In genomic region chr6:156068870-156069269, GRCh38 we compare ENCODE assay signal across 18 cellular contexts.
A peak's percentile ranks its signal among the peaks of the same experiment; 100 is the strongest.
DNase-seq lines count a peak whose midpoint lies in the region; ATAC-seq and TF ChIP-seq lines count a peak whose summit lies in the region.
"Had no signal": no experiment of that assay in that cellular context is flagged by ENCODE, and none has a peak within 500 bp of the region (broad histone marks: within the 10 kb centered on the region; RNA-seq: fewer than 3 reads in every experiment).

No MANE protein-coding gene starts in this region.

- H4K20me1 ChIP-seq in OCI-LY7 (ENCODE audit: insufficient read depth, low read length), result no peaks in the 10 kb centered on the region
- H4K20me1 ChIP-seq: BLaER1 treated with 17β-estradiol and CSF1 and Interleukin-3, amounts not matched to agents 10 nM and 100 nM had no signal

- H3K36me3 Mint-ChIP-seq in activated T-cell treated with anti-CD3 and anti-CD28 coated beads, Interleukin-2, amount 50 U/mL, for 72 hours (ENCODE audit: insufficient read depth in 2 of 2), result no peaks in the 10 kb centered on the region
- H3K36me3 Mint-ChIP-seq: naive thymus-derived CD8-positive, alpha-beta T cell had no signal

- H3K4me3 Mint-ChIP-seq in activated T-cell treated with anti-CD3 and anti-CD28 coated beads, Interleukin-2, amount 50 U/mL, for 72 hours, result no peak overlapping the region
- H3K4me3 Mint-ChIP-seq: activated CD8-positive, alpha-beta T cell treated with anti-CD3 and anti-CD28 coated beads, Interleukin-2, amount 10 ng/mL, durations not matched to agents 7 days and 5 days; T-cell had no signal

- no peak for DNase-seq in BE2C
- DNase-seq in GM13977 (ENCODE audit: low spot score), result no peak
- peak; percentile 20 for DNase-seq in OCI-LY7 (ENCODE audit: low spot score)
- peak; percentile 3 for DNase-seq in foreskin melanocyte
- DNase-seq in activated T-cell treated with anti-CD3 and anti-CD28 coated beads, Interleukin-2, amount 50 U/mL, for 72 hours, result no peak
- no peak for DNase-seq in uterus
- DNase-seq: activated CD8-positive, alpha-beta T cell treated with anti-CD3 and anti-CD28 coated beads, Interleukin-2, amount 10 ng/mL, durations not matched to agents 7 days and 5 days; activated T-cell treated with anti-CD3 and anti-CD28 coated beads, Interleukin-2, amount 50 U/mL, for 48 hours; head of caudate nucleus; MG63; naive thymus-derived CD8-positive, alpha-beta T cell; NCI-H2107; psoas muscle; T-cell; testis had no signal

- H3K4me1 Mint-ChIP-seq in activated T-cell treated with anti-CD3 and anti-CD28 coated beads, Interleukin-2, amount 50 U/mL, for 72 hours (ENCODE audit: low read depth), result no peaks in the 10 kb centered on the region
- H3K4me1 Mint-ChIP-seq: naive thymus-derived CD8-positive, alpha-beta T cell had no signal

- H3K4me3 ChIP-seq in BE2C (ENCODE audit: low read depth, low read length) (no peak overlapping the region), OCI-LY7 (ENCODE audit: low read depth, low read length, poor library complexity, severe bottlenecking) (no peak overlapping the region), uterus (no peak overlapping the region)
- H3K4me3 ChIP-seq: BLaER1 treated with 17β-estradiol and CSF1 and Interleukin-3, amounts not matched to agents 10 nM and 100 nM; cardiac muscle cell; MG63; psoas muscle; testis had no signal

- no peak overlapping the region for H2AFZ ChIP-seq in OCI-LY7 (ENCODE audit: low read length)

- H3K27ac ChIP-seq in OCI-LY7 (ENCODE audit: low read depth, low read length, poor library complexity, severe bottlenecking) (no peak overlapping the region), uterus (no peak overlapping the region)
- H3K27ac ChIP-seq: BLaER1 treated with 17β-estradiol and CSF1 and Interleukin-3, amounts not matched to agents 10 nM and 100 nM; cardiac muscle cell; psoas muscle; testis had no signal

- H3K27me3 ChIP-seq in BE2C (no peaks in the 10 kb centered on the region), uterus (no peaks in the 10 kb centered on the region)
- H3K27me3 ChIP-seq: BLaER1 treated with 17β-estradiol and CSF1 and Interleukin-3, amounts not matched to agents 10 nM and 100 nM; cardiac muscle cell; MG63; testis had no signal

- no peak overlapping the region for H3K4me2 ChIP-seq in OCI-LY7 (ENCODE audit: low read length)

- H3K4me1 ChIP-seq in BE2C (peaks cover 6% of the 10 kb centered on the region), OCI-LY7 (ENCODE audit: insufficient read depth, low read length, poor library complexity, severe bottlenecking) (no peaks in the 10 kb centered on the region), uterus (no peaks in the 10 kb centered on the region)
- H3K4me1 ChIP-seq: psoas muscle, testis had no signal

- CTCF ChIA-PET in OCI-LY7 (lab: Charles Lee; ENCODE audit: unreplicated experiment), result no interaction called here

- POLR2A ChIA-PET in OCI-LY7 (lab: Charles Lee), result no interaction called here

- TF ChIP-seq POLR2A in uterus (IDR thresholded peaks at IDR 0.05), result no peak

- intact Hi-C loops in OCI-LY7 (cut with micrococcal nuclease; ENCODE audit: unreplicated experiment) (no loop called here), uterus (cut with DNase I; ENCODE audit: low total_unique reads) (no loop called here)

- no peak overlapping the region for H3K27ac Mint-ChIP-seq in activated T-cell treated with anti-CD3 and anti-CD28 coated beads, Interleukin-2, amount 50 U/mL, for 72 hours
- H3K27ac Mint-ChIP-seq: activated CD8-positive, alpha-beta T cell treated with anti-CD3 and anti-CD28 coated beads, Interleukin-2, amount 10 ng/mL, durations not matched to agents 7 days and 5 days; T-cell had no signal

- TF ChIP-seq CTCF in BE2C (IDR thresholded peaks at IDR 0.05; ENCODE audit: low read depth, low read length), result 0 out of 2 replicates have a peak, but pooled peaks have one; percentile 15
- peak; percentile 13 for TF ChIP-seq CTCF in GM13977 (IDR thresholded peaks at IDR 0.05; ENCODE audit: extremely low read depth, insufficient read depth, missing control alignments)
- peak; percentile 43; the same call in 1 of the 2 replicates for TF ChIP-seq CTCF in OCI-LY7 (conservative IDR thresholded peaks at IDR 0.05; ENCODE audit: low read length)
- no peak for TF ChIP-seq CTCF in uterus (IDR thresholded peaks at IDR 0.05)

- H3K9me3 ChIP-seq in BE2C (no peaks in the 10 kb centered on the region), OCI-LY7 (ENCODE audit: low read length) (no peaks in the 10 kb centered on the region), uterus (no peaks in the 10 kb centered on the region)
- H3K9me3 ChIP-seq: MG63, psoas muscle, testis had no signal

- H3K36me3 ChIP-seq in BE2C (no peaks in the 10 kb centered on the region), OCI-LY7 (ENCODE audit: insufficient read depth, low read length) (no peaks in the 10 kb centered on the region), uterus (no peaks in the 10 kb centered on the region)
- H3K36me3 ChIP-seq: BLaER1 treated with 17β-estradiol and CSF1 and Interleukin-3, amounts not matched to agents 10 nM and 100 nM; cardiac muscle cell; MG63 had no signal

- H3K27me3 Mint-ChIP-seq in activated T-cell treated with anti-CD3 and anti-CD28 coated beads, Interleukin-2, amount 50 U/mL, for 72 hours (ENCODE audit: low read depth), result no peaks in the 10 kb centered on the region
- H3K27me3 Mint-ChIP-seq: naive thymus-derived CD8-positive, alpha-beta T cell; T-cell had no signal

- ATAC-seq in activated T-cell treated with anti-CD3 and anti-CD28 coated beads, Interleukin-2, amount 50 U/mL, for 72 hours (replicated peaks in 1 of 2), result no peak
- no peak for ATAC-seq in GM18498 (IDR thresholded peaks at IDR 0.05; ENCODE audit: unreplicated experiment)
- ATAC-seq: activated CD8-positive, alpha-beta T cell treated with anti-CD3 and anti-CD28 coated beads, Interleukin-2, amount 10 ng/mL, durations not matched to agents 7 days and 5 days; naive thymus-derived CD8-positive, alpha-beta T cell; psoas muscle; T-cell had no signal

- H3K9me3 Mint-ChIP-seq in activated T-cell treated with anti-CD3 and anti-CD28 coated beads, Interleukin-2, amount 50 U/mL, for 72 hours, result no peaks in the 10 kb centered on the region
- H3K9me3 Mint-ChIP-seq: naive thymus-derived CD8-positive, alpha-beta T cell; T-cell had no signal

- in situ Hi-C loops in GM13977 (cut with MboI; ENCODE audit: low pct_unique_long_range_greater_than_20kb, low sequenced_read_pairs, unreplicated experiment), result no loop called here

- no peaks in the 10 kb centered on the region for H3K9me2 ChIP-seq in OCI-LY7 (ENCODE audit: insufficient read depth, low read length)

- H3K79me2 ChIP-seq in OCI-LY7 (ENCODE audit: insufficient read depth, low read depth, low read length), result no peaks in the 10 kb centered on the region

- no TSS peak for BruUV-seq in OCI-LY7 (replicated peaks; lab: Mats Ljungman, UMichigan)

Comparison
In these comparisons a context has a peak if more than half of its experiments do, and no peak if none do; other contexts are left out.
1. DNase-seq: peak in OCI-LY7 (single experiment) and foreskin melanocyte (single experiment); none in BE2C (single experiment), GM13977 (single experiment), activated T-cell treated with anti-CD3 and anti-CD28 coated beads, Interleukin-2, amount 50 U/mL, for 72 hours (0 of 2) and uterus (0 of 2).
2. CTCF ChIP-seq: peak in BE2C (single experiment), GM13977 (single experiment) and OCI-LY7 (single experiment); none in uterus (0 of 4).